Comparison of ENCODE assay signal across 1 cellular context in the genomic region with DNA sequence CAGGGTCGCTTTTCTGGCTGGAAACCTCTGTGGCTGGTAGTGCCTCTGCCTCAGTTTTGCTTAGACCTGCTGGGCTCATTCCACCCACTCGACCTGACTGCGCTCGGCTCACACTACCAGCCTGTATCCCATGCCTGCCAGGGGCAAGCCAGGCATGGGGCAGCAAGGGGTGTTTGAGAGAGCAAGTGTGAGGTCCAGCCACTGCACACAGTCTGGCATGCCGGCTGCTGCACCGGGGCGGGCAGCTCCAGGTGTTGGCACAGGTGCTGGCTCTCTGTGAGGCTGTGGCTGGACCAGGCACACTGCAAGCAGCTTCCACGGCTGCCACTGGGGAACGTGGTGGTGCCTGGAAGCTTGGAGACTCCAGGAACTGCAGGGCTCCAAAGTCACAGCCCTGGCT.
TF ChIP-seq lines count a peak whose summit lies in the region.

No MANE protein-coding gene starts in this region.

TF ChIP-seq in A549, 52 proteins besides CTCF, POLR2A, EP300 and RAD21 (continued from another document):
- TF ChIP-seq, protein P1, sequence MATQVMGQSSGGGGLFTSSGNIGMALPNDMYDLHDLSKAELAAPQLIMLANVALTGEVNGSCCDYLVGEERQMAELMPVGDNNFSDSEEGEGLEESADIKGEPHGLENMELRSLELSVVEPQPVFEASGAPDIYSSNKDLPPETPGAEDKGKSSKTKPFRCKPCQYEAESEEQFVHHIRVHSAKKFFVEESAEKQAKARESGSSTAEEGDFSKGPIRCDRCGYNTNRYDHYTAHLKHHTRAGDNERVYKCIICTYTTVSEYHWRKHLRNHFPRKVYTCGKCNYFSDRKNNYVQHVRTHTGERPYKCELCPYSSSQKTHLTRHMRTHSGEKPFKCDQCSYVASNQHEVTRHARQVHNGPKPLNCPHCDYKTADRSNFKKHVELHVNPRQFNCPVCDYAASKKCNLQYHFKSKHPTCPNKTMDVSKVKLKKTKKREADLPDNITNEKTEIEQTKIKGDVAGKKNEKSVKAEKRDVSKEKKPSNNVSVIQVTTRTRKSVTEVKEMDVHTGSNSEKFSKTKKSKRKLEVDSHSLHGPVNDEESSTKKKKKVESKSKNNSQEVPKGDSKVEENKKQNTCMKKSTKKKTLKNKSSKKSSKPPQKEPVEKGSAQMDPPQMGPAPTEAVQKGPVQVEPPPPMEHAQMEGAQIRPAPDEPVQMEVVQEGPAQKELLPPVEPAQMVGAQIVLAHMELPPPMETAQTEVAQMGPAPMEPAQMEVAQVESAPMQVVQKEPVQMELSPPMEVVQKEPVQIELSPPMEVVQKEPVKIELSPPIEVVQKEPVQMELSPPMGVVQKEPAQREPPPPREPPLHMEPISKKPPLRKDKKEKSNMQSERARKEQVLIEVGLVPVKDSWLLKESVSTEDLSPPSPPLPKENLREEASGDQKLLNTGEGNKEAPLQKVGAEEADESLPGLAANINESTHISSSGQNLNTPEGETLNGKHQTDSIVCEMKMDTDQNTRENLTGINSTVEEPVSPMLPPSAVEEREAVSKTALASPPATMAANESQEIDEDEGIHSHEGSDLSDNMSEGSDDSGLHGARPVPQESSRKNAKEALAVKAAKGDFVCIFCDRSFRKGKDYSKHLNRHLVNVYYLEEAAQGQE (IDR thresholded peaks at IDR 0.05): no peak
- no peak for TF ChIP-seq JUN (IDR thresholded peaks at IDR 0.05)
- no peak for TF ChIP-seq RCOR1 (IDR thresholded peaks at IDR 0.05; ENCODE audit: low read depth, low read length)
- no peak for TF ChIP-seq HOXA7 (CRISPR knock-in tag; IDR thresholded peaks at IDR 0.05)
- TF ChIP-seq, protein P2, sequence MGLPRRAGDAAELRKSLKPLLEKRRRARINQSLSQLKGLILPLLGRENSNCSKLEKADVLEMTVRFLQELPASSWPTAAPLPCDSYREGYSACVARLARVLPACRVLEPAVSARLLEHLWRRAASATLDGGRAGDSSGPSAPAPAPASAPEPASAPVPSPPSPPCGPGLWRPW (IDR thresholded peaks at IDR 0.05): no peak
- no peak for TF ChIP-seq HOXB13 (CRISPR knock-in tag; IDR thresholded peaks at IDR 0.05; ENCODE audit: low read depth)
- TF ChIP-seq, protein P3, sequence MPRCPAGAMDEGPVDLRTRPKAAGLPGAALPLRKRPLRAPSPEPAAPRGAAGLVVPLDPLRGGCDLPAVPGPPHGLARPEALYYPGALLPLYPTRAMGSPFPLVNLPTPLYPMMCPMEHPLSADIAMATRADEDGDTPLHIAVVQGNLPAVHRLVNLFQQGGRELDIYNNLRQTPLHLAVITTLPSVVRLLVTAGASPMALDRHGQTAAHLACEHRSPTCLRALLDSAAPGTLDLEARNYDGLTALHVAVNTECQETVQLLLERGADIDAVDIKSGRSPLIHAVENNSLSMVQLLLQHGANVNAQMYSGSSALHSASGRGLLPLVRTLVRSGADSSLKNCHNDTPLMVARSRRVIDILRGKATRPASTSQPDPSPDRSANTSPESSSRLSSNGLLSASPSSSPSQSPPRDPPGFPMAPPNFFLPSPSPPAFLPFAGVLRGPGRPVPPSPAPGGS (IDR thresholded peaks at IDR 0.05): no peak
- TF ChIP-seq RNF2 (IDR thresholded peaks at IDR 0.05; ENCODE audit: borderline replicate concordance, low read depth): no peak
- no peak for TF ChIP-seq NR3C1 (IDR thresholded peaks at IDR 0.05)
- no peak for TF ChIP-seq ZNF302 (CRISPR knock-in tag; IDR thresholded peaks at IDR 0.05)
- TF ChIP-seq, protein P4, sequence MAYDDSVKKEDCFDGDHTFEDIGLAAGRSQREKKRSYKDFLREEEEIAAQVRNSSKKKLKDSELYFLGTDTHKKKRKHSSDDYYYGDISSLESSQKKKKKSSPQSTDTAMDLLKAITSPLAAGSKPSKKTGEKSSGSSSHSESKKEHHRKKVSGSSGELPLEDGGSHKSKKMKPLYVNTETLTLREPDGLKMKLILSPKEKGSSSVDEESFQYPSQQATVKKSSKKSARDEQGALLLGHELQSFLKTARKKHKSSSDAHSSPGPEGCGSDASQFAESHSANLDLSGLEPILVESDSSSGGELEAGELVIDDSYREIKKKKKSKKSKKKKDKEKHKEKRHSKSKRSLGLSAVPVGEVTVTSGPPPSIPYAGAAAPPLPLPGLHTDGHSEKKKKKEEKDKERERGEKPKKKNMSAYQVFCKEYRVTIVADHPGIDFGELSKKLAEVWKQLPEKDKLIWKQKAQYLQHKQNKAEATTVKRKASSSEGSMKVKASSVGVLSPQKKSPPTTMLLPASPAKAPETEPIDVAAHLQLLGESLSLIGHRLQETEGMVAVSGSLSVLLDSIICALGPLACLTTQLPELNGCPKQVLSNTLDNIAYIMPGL (CRISPR knock-in tag; IDR thresholded peaks at IDR 0.05; ENCODE audit: borderline replicate concordance): no peak
- TF ChIP-seq CBX2 (IDR thresholded peaks at IDR 0.05; ENCODE audit: borderline replicate concordance, low read depth): no peak
